In the genomic region with DNA sequence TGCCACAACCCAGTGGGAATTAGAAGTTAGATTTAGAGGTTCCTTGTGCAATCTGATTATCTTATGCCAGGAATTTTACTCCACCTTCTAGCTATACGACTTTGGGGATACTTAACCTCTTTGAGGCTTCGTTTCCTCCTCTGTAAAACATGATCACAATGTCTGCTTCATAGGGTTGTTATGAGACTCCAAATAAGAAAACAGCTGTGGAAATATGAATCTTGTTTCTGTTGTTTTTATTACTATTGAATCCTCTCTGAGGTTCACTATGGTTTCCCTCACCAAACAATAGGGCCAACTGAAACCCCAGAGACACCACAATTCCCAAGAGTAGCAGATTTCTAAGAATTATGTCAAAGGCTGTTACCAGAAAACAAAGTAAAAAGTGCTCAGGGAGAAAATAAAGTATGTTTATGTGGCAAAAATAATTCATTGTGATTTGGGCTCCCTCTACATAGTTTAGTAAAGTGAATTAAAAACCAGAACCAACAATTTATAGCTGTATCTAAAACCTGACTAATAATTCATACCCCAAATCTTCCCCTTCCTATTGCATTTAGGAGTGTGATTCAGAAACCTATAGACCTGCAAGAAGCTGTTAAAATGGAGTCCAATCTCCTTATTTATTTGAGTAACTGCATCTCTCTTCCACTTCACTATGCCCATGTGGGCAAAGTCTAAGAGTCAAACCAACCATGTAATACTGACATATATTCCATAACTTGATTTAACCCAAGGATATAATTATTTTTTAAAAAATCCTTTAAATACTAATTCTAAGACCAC, we compare ENCODE assay signal across 10 cellular contexts.
A peak's percentile ranks its signal among the peaks of the same experiment; 100 is the strongest.
DNase-seq lines count a peak whose midpoint lies in the region; ATAC-seq, FAIRE-seq and TF ChIP-seq lines count a peak whose summit lies in the region.
"Had no signal": no experiment of that assay in that cellular context is flagged by ENCODE, and none has a peak within 500 bp of the region (broad histone marks: within the 10 kb centered on the region; RNA-seq: fewer than 3 reads in every experiment).

No MANE protein-coding gene starts in this region.

- peak; percentile 37 for FAIRE-seq in G401.6 (lab: Jason Lieb, UNC)

- in situ Hi-C loops in astrocyte of the spinal cord (cut with HindIII; ENCODE audit: low sequenced_read_pairs) = no loop called here

- peaks cover 37% of the 10 kb centered on the region for H3K4me1 Mint-ChIP-seq in nephron

- H3K9me3 Mint-ChIP-seq in nephron = no peaks in the 10 kb centered on the region

- no peak overlapping the region for H3K4me3 ChIP-seq in astrocyte of the spinal cord (ENCODE audit: low read depth, low read length)
- H3K4me3 ChIP-seq: dorsolateral prefrontal cortex had no signal

- H3K27me3 Mint-ChIP-seq in nephron (ENCODE audit: low read depth) = no peaks in the 10 kb centered on the region

- TF ChIP-seq CTCF in astrocyte of the spinal cord (IDR thresholded peaks at IDR 0.05; ENCODE audit: low read depth, low read length) (no peak), nephron (IDR thresholded peaks at IDR 0.05; ENCODE audit: unreplicated experiment in 3 of 3) (no peak)

- H3K4me3 Mint-ChIP-seq in nephron = no peak overlapping the region

- ATAC-seq in HG03159 (IDR thresholded peaks at IDR 0.05; ENCODE audit: unreplicated experiment) = peak; percentile 60

- H3K36me3 Mint-ChIP-seq in nephron (ENCODE audit: low read depth) = no peaks in the 10 kb centered on the region

- DNase-seq in astrocyte of the spinal cord (ENCODE audit: low read depth, low spot score) = peak; percentile 57
- no peak for DNase-seq in HuH-7 (ENCODE audit: low spot score)
- no peak for DNase-seq in stimulated activated CD8-positive, alpha-beta memory T cell treated with anti-CD3 and anti-CD28 coated beads, Interleukin-4, amount 100 ng/mL, for 48 hours
- no peak for DNase-seq in SW 1271 (lab: John Stamatoyannopoulos, UW)
- no peak for DNase-seq in T1000 (lab: John Stamatoyannopoulos, UW)
- DNase-seq: dorsolateral prefrontal cortex; stimulated activated CD4-positive, alpha-beta T cell treated with anti-CD3 and anti-CD28 coated beads, Interleukin-4, amount 100 ng/mL, for 1 hour had no signal

- peak overlapping the region; percentile 29 to 81 (median 65) for H3K27ac Mint-ChIP-seq in nephron
